In the genomic region with DNA sequence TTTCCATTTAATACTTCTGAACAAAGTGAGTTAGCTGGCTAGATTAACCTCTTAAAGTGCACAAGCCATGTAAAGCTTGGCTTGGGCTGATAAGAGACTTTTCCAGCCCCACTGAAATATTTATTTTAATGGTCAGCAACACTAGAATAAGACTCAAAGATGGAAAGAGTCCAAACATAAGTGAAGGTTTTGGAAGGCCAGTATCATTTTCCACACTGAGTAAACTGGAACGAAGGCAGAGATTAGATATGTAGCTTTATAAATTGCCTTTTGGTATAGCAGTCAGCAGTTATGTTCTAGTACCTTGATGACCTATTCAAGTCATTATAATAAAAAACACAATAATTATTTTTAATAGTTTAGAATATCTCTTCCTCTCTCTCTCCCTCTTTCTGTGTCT, we compare ENCODE assay signal across 23 cellular contexts.
"Had no signal": no experiment of that assay in that cellular context is flagged by ENCODE, and none has a peak within 500 bp of the region (broad histone marks: within the 10 kb centered on the region; RNA-seq: fewer than 3 reads in every experiment).

No MANE protein-coding gene starts in this region.

- H3K4me1 ChIP-seq: Peyer's patch, SJSA1 had no signal

- ATAC-seq: activated CD4-positive, CD25-positive, alpha-beta regulatory T cell treated with anti-CD3 and anti-CD28 coated beads, Interleukin-2, amount 50 U/mL, for 24 hours; activated CD8-positive, alpha-beta T cell treated with anti-CD3 and anti-CD28 coated beads, Interleukin-2, amount 10 ng/mL, durations not matched to agents 7 days and 5 days; activated naive CD4-positive, alpha-beta T cell treated with anti-CD3 and anti-CD28 coated beads, Interleukin-2, amount 50 U/mL, for 72 hours; activated naive CD8-positive, alpha-beta T cell treated with anti-CD3 and anti-CD28 coated beads, Interleukin-2, amount 50 U/mL, for 24 hours had no signal

- H3K9me3 ChIP-seq: Peyer's patch, SJSA1 had no signal

- H3K36me3 ChIP-seq: Peyer's patch had no signal

- H3K27ac ChIP-seq: KMS-11, Peyer's patch, RWPE1, SJSA1 had no signal

- H3K27me3 ChIP-seq: Peyer's patch, SJSA1 had no signal

- H3K4me3 ChIP-seq: Peyer's patch, SJSA1 had no signal

- DNase-seq: activated CD4-positive, alpha-beta T cell treated with anti-CD3 and anti-CD28 coated beads for 4 hours; activated CD4-positive, alpha-beta T cell treated with anti-CD3 and anti-CD28 coated beads, Interleukin-2, amount 50 U/mL, for 4 hours; activated CD8-positive, alpha-beta T cell treated with anti-CD3 and anti-CD28 coated beads, Interleukin-2, amount 10 ng/mL, durations not matched to agents 7 days and 5 days; activated effector memory CD4-positive, alpha-beta T cell treated with anti-CD3 and anti-CD28 coated beads, Interleukin-2, amount 50 U/mL, for 16 hours; activated naive CD4-positive, alpha-beta T cell treated with Interleukin-2 at 50 U/mL for 16 hours; activated naive CD8-positive, alpha-beta T cell treated with anti-CD3 and anti-CD28 coated beads, Interleukin-2, amount 50 U/mL, for 24 hours; activated T-cell treated with anti-CD3 and anti-CD28 coated beads, Interleukin-2, amount 50 U/mL, for 24 hours; amygdala; NCI-H1092; NCI-H1417; NCI-H1930; NCI-H2171 treated with DMSO at 0.1 percent for 48 hours; NCI-H226; NCI-H526; NCI-H774; NK-92 treated with Interleukin-12 subunit alpha and Interleukin-12 subunit beta, amount 100 ng/mL, for 24 hours; Peyer's patch; SHP77 had no signal
